In the genomic region with DNA sequence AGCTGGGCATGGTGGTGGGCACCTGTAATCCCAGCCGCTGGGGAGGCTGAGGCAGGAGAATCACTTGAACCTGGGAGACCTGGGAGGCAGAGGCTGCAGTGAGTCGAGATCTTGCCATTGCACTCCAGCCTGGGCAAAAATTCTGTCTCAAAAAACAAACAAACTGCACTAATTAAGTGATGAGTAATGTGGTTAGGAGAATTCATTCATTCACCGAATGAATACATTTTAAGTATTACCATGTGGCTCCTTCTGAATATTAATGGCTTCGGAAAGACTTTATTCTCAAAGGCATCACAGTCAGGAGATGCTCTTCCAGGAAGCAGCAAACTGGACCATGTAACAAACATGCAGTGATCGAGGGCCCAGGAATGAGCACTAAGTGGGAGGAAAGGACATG, we compare ENCODE assay signal across 29 cellular contexts. TPM values are rescaled to one million over a fixed set of nuclear protein-coding genes. Genes with fewer than 3 reads are reported as not detected.
"Had no signal": no experiment of that assay in that cellular context is flagged by ENCODE, and none has a peak within 500 bp of the region (broad histone marks: within the 10 kb centered on the region; RNA-seq: fewer than 3 reads in every experiment).

No MANE protein-coding gene starts in this region.

- H3K27me3 ChIP-seq: body of pancreas, Peyer's patch had no signal

- H3K9me3 Mint-ChIP-seq: activated B cell treated with CpG ODN at 0.5 μM for 24 hours; activated CD4-positive, alpha-beta T cell treated with anti-CD3 and anti-CD28 coated beads, Interleukin-2, amount 10 ng/mL, durations not matched to agents 24 days and 14 days; activated T-cell treated with anti-CD3 and anti-CD28 coated beads, Interleukin-2, amount 50 U/mL, for 24 hours; activated T-helper 1 cell treated with anti-CD3 and anti-CD28 coated beads, Interleukin-12 subunit alpha, Interleukin-12 subunit beta, Interleukin-2, Interleukin-4 antibody, amounts not matched to agents 30 ng/mL and 10 ng/mL and 1 ng/mL, durations not matched to agents 14 hours and 24 hours and 36 hours; T-helper 1 cell treated with Interleukin-12 subunit alpha and Interleukin-12 subunit beta and Interleukin-4 antibody, amounts not matched to agents 30 μg/mL and 1 μg/mL, for 36 hours had no signal

- H3K4me3 ChIP-seq: body of pancreas, Peyer's patch had no signal

- H3K36me3 Mint-ChIP-seq: activated naive CD4-positive, alpha-beta T cell treated with anti-CD3 and anti-CD28 coated beads, Interleukin-2, amount 50 U/mL, for 24 hours had no signal

- ATAC-seq: activated CD8-positive, alpha-beta memory T cell treated with anti-CD3 and anti-CD28 coated beads, Interleukin-2, amount 10 ng/mL, durations not matched to agents 7 days and 5 days; body of pancreas had no signal

- H3K4me1 ChIP-seq: body of pancreas, Peyer's patch had no signal

- H3K4me1 Mint-ChIP-seq: activated B cell treated with CpG ODN at 0.5 μM for 24 hours had no signal

- H3K27ac Mint-ChIP-seq: activated B cell treated with CpG ODN at 0.5 μM for 24 hours; activated CD4-positive, alpha-beta T cell treated with anti-CD3 and anti-CD28 coated beads, Interleukin-2, amount 10 ng/mL, durations not matched to agents 24 days and 14 days; activated CD8-positive, alpha-beta memory T cell treated with anti-CD3 and anti-CD28 coated beads, Interleukin-2, amount 10 ng/mL, durations not matched to agents 7 days and 5 days; activated naive CD4-positive, alpha-beta T cell treated with anti-CD3 and anti-CD28 coated beads, Interleukin-2, amount 50 U/mL, for 24 hours; activated T-cell treated with anti-CD3 and anti-CD28 coated beads, Interleukin-2, amount 50 U/mL, for 24 hours; activated T-helper 1 cell treated with anti-CD3 and anti-CD28 coated beads, Interleukin-12 subunit alpha, Interleukin-12 subunit beta, Interleukin-2, Interleukin-4 antibody, amounts not matched to agents 30 ng/mL and 10 ng/mL and 1 ng/mL, durations not matched to agents 14 hours and 24 hours and 36 hours; T-helper 1 cell treated with Interleukin-12 subunit alpha and Interleukin-12 subunit beta and Interleukin-4 antibody, amounts not matched to agents 30 μg/mL and 1 μg/mL, for 36 hours had no signal

- DNase-seq: activated B cell treated with CpG ODN at 0.5 μM for 24 hours; activated CD4-positive, alpha-beta T cell treated with anti-CD3 and anti-CD28 coated beads for 1 hour; activated CD4-positive, alpha-beta T cell treated with anti-CD3 and anti-CD28 coated beads, Interleukin-2, amount 10 ng/mL, durations not matched to agents 24 days and 14 days; activated CD4-positive, alpha-beta T cell treated with anti-CD3 and anti-CD28 coated beads, Interleukin-2, amount 50 U/mL, for 48 hours; activated CD8-positive, alpha-beta memory T cell treated with anti-CD3 and anti-CD28 coated beads, Interleukin-2, amount 10 ng/mL, durations not matched to agents 7 days and 5 days; activated effector memory CD4-positive, alpha-beta T cell treated with Interleukin-2 at 50 U/mL for 16 hours; activated naive CD4-positive, alpha-beta T cell; activated T-cell treated with anti-CD3 and anti-CD28 coated beads, Interleukin-2, amount 50 U/mL, for 24 hours; aorta; body of pancreas; central memory CD4-positive, alpha-beta T cell; Karpas-422; MM.1S; NCI-H1105; NCI-H1436; NCI-H1694 treated with DMSO at 0.1 percent for 48 hours; NCI-H2029 treated with DMSO at 0.1 percent for 48 hours; NCI-H345; NCI-H510A; NCI-H526 treated with DMSO at 0.1 percent for 48 hours; NCI-H82; NK-92 treated with Interleukin-12 subunit alpha and Interleukin-12 subunit beta, amount 100 ng/mL, for 24 hours; Peyer's patch; SHP77; T-helper 9 cell had no signal

- H3K27ac ChIP-seq: body of pancreas, Peyer's patch had no signal

- H3K4me3 Mint-ChIP-seq: activated B cell treated with CpG ODN at 0.5 μM for 24 hours; activated CD4-positive, alpha-beta T cell treated with anti-CD3 and anti-CD28 coated beads, Interleukin-2, amount 10 ng/mL, durations not matched to agents 24 days and 14 days; activated CD8-positive, alpha-beta memory T cell treated with anti-CD3 and anti-CD28 coated beads, Interleukin-2, amount 10 ng/mL, durations not matched to agents 7 days and 5 days; activated naive CD4-positive, alpha-beta T cell treated with anti-CD3 and anti-CD28 coated beads, Interleukin-2, amount 50 U/mL, for 24 hours; activated T-cell treated with anti-CD3 and anti-CD28 coated beads, Interleukin-2, amount 50 U/mL, for 24 hours; activated T-helper 1 cell treated with anti-CD3 and anti-CD28 coated beads, Interleukin-12 subunit alpha, Interleukin-12 subunit beta, Interleukin-2, Interleukin-4 antibody, amounts not matched to agents 30 ng/mL and 10 ng/mL and 1 ng/mL, durations not matched to agents 14 hours and 24 hours and 36 hours; T-helper 1 cell treated with Interleukin-12 subunit alpha and Interleukin-12 subunit beta and Interleukin-4 antibody, amounts not matched to agents 30 μg/mL and 1 μg/mL, for 36 hours had no signal

- H3K9me3 ChIP-seq: body of pancreas, Peyer's patch had no signal

- H3K36me3 ChIP-seq: Peyer's patch had no signal

RNA-seq across cellular contexts. Expression of a gene that starts 23.6 kb away (rescaled TPM):
- total RNA-seq: activated B cell treated with CpG ODN at 0.5 μM for 24 hours; activated CD4-positive, alpha-beta T cell treated with anti-CD3 and anti-CD28 coated beads, Interleukin-2, amount 10 ng/mL, durations not matched to agents 24 days and 14 days; activated CD8-positive, alpha-beta memory T cell treated with anti-CD3 and anti-CD28 coated beads, Interleukin-2, amount 10 ng/mL, durations not matched to agents 7 days and 5 days; activated T-helper 1 cell treated with anti-CD3 and anti-CD28 coated beads, Interleukin-12 subunit alpha, Interleukin-12 subunit beta, Interleukin-2, Interleukin-4 antibody, amounts not matched to agents 30 ng/mL and 10 ng/mL and 1 ng/mL, durations not matched to agents 14 hours and 24 hours and 36 hours; Peyer's patch; SK-MEL-5 had no signal
